9 cellular contexts compared by ENCODE assay signal in genomic region chr2:105797298-105797819, GRCh38. TPM values are rescaled to one million over a fixed set of nuclear protein-coding genes. Genes with fewer than 3 reads are reported as not detected.
A peak's percentile ranks its signal among the peaks of the same experiment; 100 is the strongest.
DNase-seq lines count a peak whose midpoint lies in the region; ATAC-seq, FAIRE-seq and TF ChIP-seq lines count a peak whose summit lies in the region.
"Had no signal": no experiment of that assay in that cellular context is flagged by ENCODE, and none has a peak within 500 bp of the region (broad histone marks: within the 10 kb centered on the region; RNA-seq: fewer than 3 reads in every experiment).

No MANE protein-coding gene starts in this region.

- peak overlapping the region; percentile 88 for H3K4me3 Mint-ChIP-seq in activated naive CD8-positive, alpha-beta T cell treated with anti-CD3 and anti-CD28 coated beads, Interleukin-2, amount 10 ng/mL, durations not matched to agents 7 days and 5 days

- FAIRE-seq in H54 (lab: Jason Lieb, UNC) = no peak
- FAIRE-seq: islet of Langerhans had no signal

- DNase-seq in ELF-1 (ENCODE audit: low read depth, low spot score) = peak; percentile 42
- DNase-seq in activated naive CD8-positive, alpha-beta T cell treated with anti-CD3 and anti-CD28 coated beads, Interleukin-2, amount 10 ng/mL, durations not matched to agents 7 days and 5 days = peak; percentile 72
- DNase-seq in medulla oblongata (ENCODE audit: extremely low spot score) = peak; percentile 73
- no peak for DNase-seq in H54 (ENCODE audit: insufficient read length, low spot score)
- no peak for DNase-seq in left colon
- DNase-seq in NCI-H1436 treated with DMSO at 0.1 percent for 48 hours (lab: John Stamatoyannopoulos, UW) = no peak

- ATAC-seq in GM21367 (IDR thresholded peaks at IDR 0.05; ENCODE audit: unreplicated experiment) = peak; percentile 41
- ATAC-seq in HG03571 (IDR thresholded peaks at IDR 0.05; ENCODE audit: unreplicated experiment) = peak; percentile 48
- ATAC-seq in activated naive CD8-positive, alpha-beta T cell treated with anti-CD3 and anti-CD28 coated beads, Interleukin-2, amount 10 ng/mL, durations not matched to agents 7 days and 5 days (ENCODE audit: low read depth) = peak; percentile 48
- ATAC-seq in left colon = no peak

- H3K36me3 Mint-ChIP-seq in activated naive CD8-positive, alpha-beta T cell treated with anti-CD3 and anti-CD28 coated beads, Interleukin-2, amount 10 ng/mL, durations not matched to agents 7 days and 5 days = peaks cover 24% of the 10 kb centered on the region

- H3K27ac Mint-ChIP-seq in activated naive CD8-positive, alpha-beta T cell treated with anti-CD3 and anti-CD28 coated beads, Interleukin-2, amount 10 ng/mL, durations not matched to agents 7 days and 5 days = peak overlapping the region; percentile 99

- POLR2A ChIA-PET in activated naive CD8-positive, alpha-beta T cell treated with anti-CD3 and anti-CD28 coated beads, Interleukin-2, amount 10 ng/mL, durations not matched to agents 7 days and 5 days (lab: Charles Lee) = interaction anchor here (0.6 to 3.4 kb wide), 12 partner anchors 8 to 297 kb away, joined by 3 to 14 read pairs (median 4); partner anchors contain the start of gene NCK2

- H3K9me3 Mint-ChIP-seq in activated naive CD8-positive, alpha-beta T cell treated with anti-CD3 and anti-CD28 coated beads, Interleukin-2, amount 10 ng/mL, durations not matched to agents 7 days and 5 days = peaks cover 4% of the 10 kb centered on the region

- H3K4me1 Mint-ChIP-seq in activated naive CD8-positive, alpha-beta T cell treated with anti-CD3 and anti-CD28 coated beads, Interleukin-2, amount 10 ng/mL, durations not matched to agents 7 days and 5 days = peaks cover 84% of the 10 kb centered on the region

- TF ChIP-seq POLR2A in H54 (IDR thresholded peaks at IDR 0.05; ENCODE audit: low read depth, low read length) = no peak

- intact Hi-C loops in left colon (cut with DNase I, micrococcal nuclease) = no loop called here

- no peaks in the 10 kb centered on the region for H3K27me3 Mint-ChIP-seq in activated naive CD8-positive, alpha-beta T cell treated with anti-CD3 and anti-CD28 coated beads, Interleukin-2, amount 10 ng/mL, durations not matched to agents 7 days and 5 days

RNA-seq across cellular contexts. Expression of gene NCK2, which starts 52.6 kb away (rescaled TPM):
- total RNA-seq in activated naive CD8-positive, alpha-beta T cell treated with anti-CD3 and anti-CD28 coated beads, Interleukin-2, amount 10 ng/mL, durations not matched to agents 7 days and 5 days = 10 to 100 TPM; 69.6 to 70.0 TPM
- total RNA-seq in left colon = 10 to 100 TPM; 51.8 to 76.6 TPM

Comparison
In these comparisons a context has a peak if more than half of its experiments do, and no peak if none do; other contexts are left out.
1. DNase-seq: peak in ELF-1 (single experiment), activated naive CD8-positive, alpha-beta T cell treated with anti-CD3 and anti-CD28 coated beads, Interleukin-2, amount 10 ng/mL, durations not matched to agents 7 days and 5 days (single experiment) and medulla oblongata (single experiment); none in H54 (single experiment), left colon (0 of 2) and NCI-H1436 treated with DMSO at 0.1 percent for 48 hours (single experiment).